8 cellular contexts compared by ENCODE assay signal in genomic region chr11:46846510-46846830, GRCh38. TPM values are rescaled to one million over a fixed set of nuclear protein-coding genes. Genes with fewer than 3 reads are reported as not detected.
A peak's percentile ranks its signal among the peaks of the same experiment; 100 is the strongest.
DNase-seq lines count a peak whose midpoint lies in the region; ATAC-seq, FAIRE-seq and TF ChIP-seq lines count a peak whose summit lies in the region.

No MANE protein-coding gene starts in this region.

- peak; percentile 17 for ATAC-seq in GM18511 (IDR thresholded peaks at IDR 0.05; ENCODE audit: unreplicated experiment)
- peak; percentile 14 for ATAC-seq in HG03095 (IDR thresholded peaks at IDR 0.05; ENCODE audit: unreplicated experiment)
- peak; percentile 8 for ATAC-seq in GM12878
- ATAC-seq in HG03159 (IDR thresholded peaks at IDR 0.05; ENCODE audit: unreplicated experiment), result no peak
- ATAC-seq in GM21526 (IDR thresholded peaks at IDR 0.05; ENCODE audit: low FRiP score, unreplicated experiment), result no peak

- SMC1A ChIA-PET in GM12878 (lab: Charles Lee; ENCODE audit: uncharacterized antibody, unreplicated experiment), result interaction anchor here (0.7 to 0.8 kb wide), 3 partner anchors 20 to 204 kb away, joined by 3 read pairs; no protein-coding TSS in a partner anchor

- in situ Hi-C loops in GM12878 (cut with MboI), result no loop called here

- TF ChIP-seq EP300 in GM12878 (IDR thresholded peaks at IDR 0.05; ENCODE audit: borderline replicate concordance in 1 of 2, control insufficient read depth in 1 of 2, low read depth in 2 of 2, low read length in 2 of 2), result no peak

- POLR2A ChIA-PET in GM12878 (lab: Charles Lee), result interaction anchor here (0.8 kb wide), 1 partner anchor 908 kb away, joined by 3 read pairs; no protein-coding TSS in a partner anchor

- no peaks in the 10 kb centered on the region; the same call in 1 of the 2 replicates for H3K4me1 ChIP-seq in GM12878 (ENCODE audit: control insufficient read depth, insufficient read depth, low read length)
- H3K4me1 ChIP-seq in muscle layer of duodenum (ENCODE audit: control insufficient read depth in 1 of 2, insufficient read depth in 2 of 2, low read length in 2 of 2), result peaks cover 5 to 14% of the 10 kb centered on the region in 2 donors

- no peak for TF ChIP-seq POLR2A in GM12878 (IDR thresholded peaks at IDR 0.05; ENCODE audit: low read depth, low read length)

- H3K79me2 ChIP-seq in GM12878 (ENCODE audit: control insufficient read depth, insufficient read depth, low read length), result peaks cover 47% of the 10 kb centered on the region

- H3K36me3 ChIP-seq in GM12878 (ENCODE audit: control insufficient read depth in 2 of 2, insufficient read depth in 2 of 2, low read length in 1 of 2) (no peaks in the 10 kb centered on the region), muscle layer of duodenum (ENCODE audit: control insufficient read depth in 1 of 2, insufficient read depth in 2 of 2, low read length in 2 of 2) (no peaks in the 10 kb centered on the region)

- intact Hi-C loops in GM12878 (cut with micrococcal nuclease; ENCODE audit: unreplicated experiment), result loop anchor here (2.0 kb wide), 1 partner anchor 20 kb away; no protein-coding TSS in a partner anchor

- H3K4me2 ChIP-seq in GM12878 (ENCODE audit: control insufficient read depth, insufficient read depth), result peak overlapping the region; percentile 93

- CTCF ChIA-PET in GM12878 (lab: Yijun Ruan, JAX), result interaction anchor here (1.3 to 1.4 kb wide), 2 partner anchors 20 to 307 kb away, joined by 3 to 5 read pairs; no protein-coding TSS in a partner anchor

- RAD21 ChIA-PET in GM12878 (lab: Charles Lee; ENCODE audit: unreplicated experiment), result interaction anchor here (0.9 kb wide), 1 partner anchor 10 kb away, joined by 3 read pairs; no protein-coding TSS in a partner anchor

- H3K4me3 ChIP-seq in GM12878, result peak overlapping the region; percentile 97; the same call in 1 of the 2 replicates
- H3K4me3 ChIP-seq in muscle layer of duodenum (ENCODE audit: low read depth in 1 of 2, low read length in 2 of 2), result peak overlapping the region; percentile 84 to 93

- H3K9me3 ChIP-seq in GM12878 (replicated peaks; ENCODE audit: control insufficient read depth, insufficient read depth, low read length) (no peaks in the 10 kb centered on the region), muscle layer of duodenum (ENCODE audit: control insufficient read depth in 1 of 2, low read length in 2 of 2) (no peaks in the 10 kb centered on the region)

- no peak for TF ChIP-seq RAD21 in GM12878 (IDR thresholded peaks at IDR 0.05; ENCODE audit: insufficient read depth, low read depth, low read length)

- H3K27ac ChIP-seq in GM12878 (ENCODE audit: control insufficient read depth, insufficient read depth) (no peak overlapping the region; the same call in 1 of the 2 replicates), muscle layer of duodenum (ENCODE audit: low read length) (no peak overlapping the region)

- no peaks in the 10 kb centered on the region for H4K20me1 ChIP-seq in GM12878 (ENCODE audit: control insufficient read depth, insufficient read depth)

- peak overlapping the region; percentile 95 for H2AFZ ChIP-seq in GM12878 (ENCODE audit: control insufficient read depth, low read depth, low read length)

- FAIRE-seq in GM12878 (lab: Jason Lieb, UNC), result no peak

- BruUV-seq in GM12878 (replicated peaks; lab: Mats Ljungman, UMichigan), result no TSS peak

- DNase-seq in GM12878 (ENCODE audit: low read depth, low spot score) (no peak), mucosa of gallbladder (ENCODE audit: low spot score) (no peak)
- DNase-seq in stimulated activated CD4-positive, alpha-beta T cell treated with anti-CD3 and anti-CD28 coated beads, Interleukin-12 subunit alpha, Interleukin-12 subunit beta, amount 100 ng/mL, for 4 hours, result no peak

- peak overlapping the region; percentile 90 for H3K9ac ChIP-seq in GM12878 (ENCODE audit: control insufficient read depth, insufficient read depth, low read length)

- no peak for TF ChIP-seq CTCF in GM12878 (IDR thresholded peaks at IDR 0.05 in 2 of 3, conservative IDR thresholded peaks at IDR 0.05 in 1 of 3; ENCODE audit: control insufficient read depth in 2 of 3, extremely low read depth in 1 of 3, insufficient read depth in 1 of 3, low read depth in 3 of 3, low read length in 3 of 3)

- H3K27me3 ChIP-seq in GM12878 (replicated peaks in 1 of 2; ENCODE audit: control insufficient read depth in 2 of 2, insufficient read depth in 2 of 2, low read length in 1 of 2) (no peaks in the 10 kb centered on the region), muscle layer of duodenum (ENCODE audit: low read depth, low read length) (no peaks in the 10 kb centered on the region)

- WGBS in GM12878 (ENCODE audit: insufficient coverage, insufficient replicate concordance, low lambda C conversion rate, missing lambda C conversion rate), result 9% methylated on average over 6 of the region's 6 CpGs

TF ChIP-seq in GM12878, 131 proteins besides CTCF, POLR2A, EP300 and RAD21:
- TF ChIP-seq HCFC1 (IDR thresholded peaks at IDR 0.05; ENCODE audit: low read length) (0 out of 2 replicates have a peak, but pooled peaks have one; percentile 1), TCF7 (IDR thresholded peaks at IDR 0.05; ENCODE audit: borderline replicate concordance) (peak; percentile 18; the same call in 1 of the 2 replicates), BCL3 (IDR thresholded peaks at IDR 0.05; ENCODE audit: borderline replicate concordance, insufficient read depth, low read depth, low read length, poor library complexity, severe bottlenecking) (no peak), MEF2B (IDR thresholded peaks at IDR 0.05; ENCODE audit: partially characterized antibody, poor library complexity, severe bottlenecking) (peak; percentile 73), FOXK2 (IDR thresholded peaks at IDR 0.05) (no peak), RB1 (IDR thresholded peaks at IDR 0.05; ENCODE audit: borderline replicate concordance) (0 out of 2 replicates have a peak, but pooled peaks have one; percentile 14), KAT2A (conservative IDR thresholded peaks at IDR 0.05; ENCODE audit: control insufficient read depth, low read depth, low read length) (no peak), PML (IDR thresholded peaks at IDR 0.05; ENCODE audit: low read length) (0 out of 2 replicates have a peak, but pooled peaks have one; percentile 29), RELB (IDR thresholded peaks at IDR 0.05; ENCODE audit: low read depth) (0 out of 2 replicates have a peak, but pooled peaks have one; percentile 30)
- TF ChIP-seq, protein P1, sequence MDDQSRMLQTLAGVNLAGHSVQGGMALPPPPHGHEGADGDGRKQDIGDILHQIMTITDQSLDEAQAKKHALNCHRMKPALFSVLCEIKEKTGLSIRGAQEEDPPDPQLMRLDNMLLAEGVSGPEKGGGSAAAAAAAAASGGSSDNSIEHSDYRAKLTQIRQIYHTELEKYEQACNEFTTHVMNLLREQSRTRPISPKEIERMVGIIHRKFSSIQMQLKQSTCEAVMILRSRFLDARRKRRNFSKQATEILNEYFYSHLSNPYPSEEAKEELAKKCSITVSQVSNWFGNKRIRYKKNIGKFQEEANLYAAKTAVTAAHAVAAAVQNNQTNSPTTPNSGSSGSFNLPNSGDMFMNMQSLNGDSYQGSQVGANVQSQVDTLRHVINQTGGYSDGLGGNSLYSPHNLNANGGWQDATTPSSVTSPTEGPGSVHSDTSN (IDR thresholded peaks at IDR 0.05; ENCODE audit: insufficient replicate concordance, low read depth, low read length), result no peak
TF ChIP-seq in GM12878: peak in this region for 6.

RNA-seq across cellular contexts. Expression of gene CKAP5, which starts 0.4 kb away (rescaled TPM):
- total RNA-seq in GM12878 (2013; cell fraction: nucleolus; rRNA removed), result 98.4 and 102 TPM in 2 replicates
- total RNA-seq in GM12878 (2014; rRNA removed) (76.1 and 83.4 TPM in 2 replicates), GM12878 (2014; rRNA removed; fragmentation: Illumina TruSeq; extraction: Trizol) (98.8 and 103 TPM in 2 replicates), GM12878 (2021) (106 and 121 TPM in 2 replicates), mucosa of gallbladder (64.6 TPM)
- polyA plus RNA-seq in GM12878 (2011; ENCODE audit: low read depth), result 27.5 TPM
- polyA plus RNA-seq in GM12878 (2011; rRNA removed) (127 and 161 TPM in 2 replicates), GM12878 (2014; fragmentation: Illumina TruSeq; extraction: Trizol) (92.1 and 116 TPM in 2 replicates), GM12878 (2014; fragmentation: Nextera tagmentation; extraction: Ambion mirVana) (10 to 100 TPM; 20.1 to 37.5 TPM), GM12878 (2014; rRNA removed) (64.1 and 66.8 TPM in 2 replicates), GM12878 (2016; fragmentation: Nextera tagmentation; extraction: Ambion mirVana) (10 to 100 TPM; 62.2 to 76.3 TPM)
- polyA plus RNA-seq in GM12878 (2011; cell fraction: cytosol; rRNA removed), result 67.8 and 69.5 TPM in 2 replicates
- polyA plus RNA-seq in GM12878 (2011; cell fraction: nucleus; rRNA removed), result 107 and 130 TPM in 2 replicates
- 24.7 and 36.7 TPM in 2 replicates for polyA plus RNA-seq in GM12878 (2012)
- 109 and 248 TPM in 2 replicates for polyA minus RNA-seq in GM12878 (2011; rRNA and poly(A)+ RNA removed)
- polyA minus RNA-seq in GM12878 (2011; cell fraction: cytosol; rRNA and poly(A)+ RNA removed), result 43.2 and 52.6 TPM in 2 replicates
- polyA minus RNA-seq in GM12878 (2011; cell fraction: nucleus; rRNA and poly(A)+ RNA removed), result 63.6 and 73.7 TPM in 2 replicates

Comparison
In these comparisons a context has a peak if more than half of its experiments do, and no peak if none do; other contexts are left out.
1. ATAC-seq: peak in GM18511 (single experiment), HG03095 (single experiment) and GM12878 (single experiment); none in HG03159 (single experiment) and GM21526 (single experiment).